ENCODE assay signal across 1 cellular context in the genomic region with DNA sequence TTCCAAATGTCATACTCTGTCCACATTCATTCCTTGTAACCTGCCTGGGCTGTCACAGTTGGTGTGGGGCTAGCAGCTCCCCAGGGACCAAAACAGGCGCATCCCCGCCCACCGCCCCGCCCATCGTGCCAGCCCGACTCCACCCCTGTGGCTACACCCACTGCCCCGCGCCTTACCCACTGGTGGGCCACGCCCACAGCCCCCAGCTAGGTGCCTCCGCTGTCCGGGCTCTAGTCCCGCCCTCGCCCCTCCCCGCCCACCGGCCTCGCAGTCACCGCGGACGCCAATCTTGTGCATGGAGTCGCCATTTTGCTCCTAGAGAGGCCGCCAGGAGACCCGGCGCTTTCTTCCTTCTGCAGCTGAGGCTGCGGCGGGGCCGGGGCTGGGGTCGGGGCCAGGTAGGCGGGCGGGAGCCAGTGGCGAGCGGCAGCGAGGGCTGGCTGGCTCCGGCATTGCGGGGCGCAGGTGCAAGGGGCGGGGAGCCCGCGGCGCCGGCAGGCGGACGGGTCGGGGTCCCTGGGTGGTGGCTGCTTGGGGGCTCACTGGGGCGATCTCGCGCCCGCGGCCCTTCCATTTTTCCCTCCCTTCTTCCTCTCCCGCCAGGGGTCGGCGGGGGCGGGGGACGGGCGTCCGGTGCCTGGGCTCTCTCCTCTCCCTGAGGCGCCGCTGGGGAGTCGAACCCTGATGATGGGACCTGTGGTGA.
TF ChIP-seq lines count a peak whose summit lies in the region.

A gene with protein sequence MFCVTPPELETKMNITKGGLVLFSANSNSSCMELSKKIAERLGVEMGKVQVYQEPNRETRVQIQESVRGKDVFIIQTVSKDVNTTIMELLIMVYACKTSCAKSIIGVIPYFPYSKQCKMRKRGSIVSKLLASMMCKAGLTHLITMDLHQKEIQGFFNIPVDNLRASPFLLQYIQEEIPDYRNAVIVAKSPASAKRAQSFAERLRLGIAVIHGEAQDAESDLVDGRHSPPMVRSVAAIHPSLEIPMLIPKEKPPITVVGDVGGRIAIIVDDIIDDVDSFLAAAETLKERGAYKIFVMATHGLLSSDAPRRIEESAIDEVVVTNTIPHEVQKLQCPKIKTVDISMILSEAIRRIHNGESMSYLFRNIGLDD (plus strand): TSS at position 268 of the 703 bp plus-strand sequence. CDS start 7,703 bp downstream, outside the sequence.

TF ChIP-seq in HEK293, 187 proteins besides CTCF, POLR2A, EP300 and RAD21 (continued from another document and continues in another):
- TF ChIP-seq ZNF747 (tag by site-specific recombination; IDR thresholded peaks at IDR 0.05) (no peak), ZNF664 (tag by site-specific recombination; IDR thresholded peaks at IDR 0.05) (no peak), ZNF660 (tag by site-specific recombination; IDR thresholded peaks at IDR 0.05) (0 out of 2 replicates have a peak, but pooled peaks have one; percentile 31), KLF8 (tag by site-specific recombination; IDR thresholded peaks at IDR 0.05) (peak; percentile 91), GFI1B (tag by site-specific recombination; IDR thresholded peaks at IDR 0.05) (no peak), EGR2 (tag by site-specific recombination; IDR thresholded peaks at IDR 0.05; ENCODE audit: low read depth) (peak; percentile 92), HOXC10 (CRISPR knock-in tag; IDR thresholded peaks at IDR 0.05) (no peak), GLIS1 (tag by site-specific recombination; IDR thresholded peaks at IDR 0.05) (peak; percentile 42), ZNF202 (tag by site-specific recombination; IDR thresholded peaks at IDR 0.05; ENCODE audit: borderline replicate concordance) (no peak), GLI4 (tag by site-specific recombination; IDR thresholded peaks at IDR 0.05) (no peak), ZNF837 (tag by site-specific recombination; IDR thresholded peaks at IDR 0.05) (no peak), YY1 (tag by site-specific recombination; IDR thresholded peaks at IDR 0.05) (peak; percentile 42; the same call in 1 of the 2 replicates), MEIS1 (CRISPR knock-in tag; IDR thresholded peaks at IDR 0.05; ENCODE audit: borderline replicate concordance) (no peak), KLF10 (tag by site-specific recombination; IDR thresholded peaks at IDR 0.05) (peak; percentile 96), ZNF530 (tag by site-specific recombination; IDR thresholded peaks at IDR 0.05; ENCODE audit: low read depth) (no peak), ZNF266 (tag by site-specific recombination; IDR thresholded peaks at IDR 0.05; ENCODE audit: low read depth) (no peak), ZNF416 (tag by site-specific recombination; IDR thresholded peaks at IDR 0.05) (no peak), SP7 (tag by site-specific recombination; IDR thresholded peaks at IDR 0.05) (0 out of 2 replicates have a peak, but pooled peaks have one; percentile 14), ZBTB20 (tag by site-specific recombination; IDR thresholded peaks at IDR 0.05) (peak; percentile 51; the same call in 1 of the 2 replicates), ZBTB17 (tag by site-specific recombination; IDR thresholded peaks at IDR 0.05) (0 out of 2 replicates have a peak, but pooled peaks have one; percentile 33), ZNF785 (tag by site-specific recombination; IDR thresholded peaks at IDR 0.05) (no peak), ZIC2 (tag by site-specific recombination; IDR thresholded peaks at IDR 0.05) (peak; percentile 70), ZNF2 (tag by site-specific recombination; IDR thresholded peaks at IDR 0.05) (0 out of 2 replicates have a peak, but pooled peaks have one; percentile 11), ZNF223 (tag by site-specific recombination; IDR thresholded peaks at IDR 0.05) (no peak), ZNF174 (tag by site-specific recombination; IDR thresholded peaks at IDR 0.05) (no peak), ZNF626 (tag by site-specific recombination; IDR thresholded peaks at IDR 0.05) (no peak), RBAK (tag by site-specific recombination; IDR thresholded peaks at IDR 0.05) (no peak), ZEB2 (tag by site-specific recombination; IDR thresholded peaks at IDR 0.05) (no peak; the same call in 1 of the 2 replicates), ZNF548 (tag by site-specific recombination; IDR thresholded peaks at IDR 0.05) (no peak), ZNF175 (tag by site-specific recombination; IDR thresholded peaks at IDR 0.05) (no peak), ZNF391 (tag by site-specific recombination; IDR thresholded peaks at IDR 0.05; ENCODE audit: borderline replicate concordance, low read depth) (no peak), KLF16 (tag by site-specific recombination; IDR thresholded peaks at IDR 0.05) (peak; percentile 53; the same call in 1 of the 2 replicates), ZNF521 (tag by site-specific recombination; IDR thresholded peaks at IDR 0.05) (no peak), ZFP3 (tag by site-specific recombination; IDR thresholded peaks at IDR 0.05; ENCODE audit: low read depth) (no peak), ZNF114 (tag by site-specific recombination; IDR thresholded peaks at IDR 0.05) (no peak), ZSCAN16 (tag by site-specific recombination; IDR thresholded peaks at IDR 0.05) (no peak), ZNF670 (tag by site-specific recombination; IDR thresholded peaks at IDR 0.05; ENCODE audit: low read depth) (no peak), ZNF274 (IDR thresholded peaks at IDR 0.05; ENCODE audit: low read length) (no peak), ZNF274 (tag by site-specific recombination; IDR thresholded peaks at IDR 0.05; ENCODE audit: borderline replicate concordance) (no peak)
- TF ChIP-seq, protein P1, sequence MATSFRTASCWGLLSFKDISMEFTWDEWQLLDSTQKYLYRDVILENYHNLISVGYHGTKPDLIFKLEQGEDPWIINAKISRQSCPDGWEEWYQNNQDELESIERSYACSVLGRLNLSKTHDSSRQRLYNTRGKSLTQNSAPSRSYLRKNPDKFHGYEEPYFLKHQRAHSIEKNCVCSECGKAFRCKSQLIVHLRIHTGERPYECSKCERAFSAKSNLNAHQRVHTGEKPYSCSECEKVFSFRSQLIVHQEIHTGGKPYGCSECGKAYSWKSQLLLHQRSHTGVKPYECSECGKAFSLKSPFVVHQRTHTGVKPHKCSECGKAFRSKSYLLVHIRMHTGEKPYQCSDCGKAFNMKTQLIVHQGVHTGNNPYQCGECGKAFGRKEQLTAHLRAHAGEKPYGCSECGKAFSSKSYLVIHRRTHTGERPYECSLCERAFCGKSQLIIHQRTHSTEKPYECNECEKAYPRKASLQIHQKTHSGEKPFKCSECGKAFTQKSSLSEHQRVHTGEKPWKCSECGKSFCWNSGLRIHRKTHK (tag by site-specific recombination; IDR thresholded peaks at IDR 0.05), result no peak
- TF ChIP-seq, protein P2, sequence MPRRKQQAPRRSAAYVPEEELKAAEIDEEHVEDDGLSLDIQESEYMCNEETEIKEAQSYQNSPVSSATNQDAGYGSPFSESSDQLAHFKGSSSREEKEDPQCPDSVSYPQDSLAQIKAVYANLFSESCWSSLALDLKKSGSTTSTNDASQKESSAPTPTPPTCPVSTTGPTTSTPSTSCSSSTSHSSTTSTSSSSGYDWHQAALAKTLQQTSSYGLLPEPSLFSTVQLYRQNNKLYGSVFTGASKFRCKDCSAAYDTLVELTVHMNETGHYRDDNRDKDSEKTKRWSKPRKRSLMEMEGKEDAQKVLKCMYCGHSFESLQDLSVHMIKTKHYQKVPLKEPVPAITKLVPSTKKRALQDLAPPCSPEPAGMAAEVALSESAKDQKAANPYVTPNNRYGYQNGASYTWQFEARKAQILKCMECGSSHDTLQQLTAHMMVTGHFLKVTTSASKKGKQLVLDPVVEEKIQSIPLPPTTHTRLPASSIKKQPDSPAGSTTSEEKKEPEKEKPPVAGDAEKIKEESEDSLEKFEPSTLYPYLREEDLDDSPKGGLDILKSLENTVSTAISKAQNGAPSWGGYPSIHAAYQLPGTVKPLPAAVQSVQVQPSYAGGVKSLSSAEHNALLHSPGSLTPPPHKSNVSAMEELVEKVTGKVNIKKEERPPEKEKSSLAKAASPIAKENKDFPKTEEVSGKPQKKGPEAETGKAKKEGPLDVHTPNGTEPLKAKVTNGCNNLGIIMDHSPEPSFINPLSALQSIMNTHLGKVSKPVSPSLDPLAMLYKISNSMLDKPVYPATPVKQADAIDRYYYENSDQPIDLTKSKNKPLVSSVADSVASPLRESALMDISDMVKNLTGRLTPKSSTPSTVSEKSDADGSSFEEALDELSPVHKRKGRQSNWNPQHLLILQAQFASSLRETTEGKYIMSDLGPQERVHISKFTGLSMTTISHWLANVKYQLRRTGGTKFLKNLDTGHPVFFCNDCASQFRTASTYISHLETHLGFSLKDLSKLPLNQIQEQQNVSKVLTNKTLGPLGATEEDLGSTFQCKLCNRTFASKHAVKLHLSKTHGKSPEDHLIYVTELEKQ (tag by site-specific recombination; IDR thresholded peaks at IDR 0.05; ENCODE audit: borderline replicate concordance), result no peak
- TF ChIP-seq, protein P3, sequence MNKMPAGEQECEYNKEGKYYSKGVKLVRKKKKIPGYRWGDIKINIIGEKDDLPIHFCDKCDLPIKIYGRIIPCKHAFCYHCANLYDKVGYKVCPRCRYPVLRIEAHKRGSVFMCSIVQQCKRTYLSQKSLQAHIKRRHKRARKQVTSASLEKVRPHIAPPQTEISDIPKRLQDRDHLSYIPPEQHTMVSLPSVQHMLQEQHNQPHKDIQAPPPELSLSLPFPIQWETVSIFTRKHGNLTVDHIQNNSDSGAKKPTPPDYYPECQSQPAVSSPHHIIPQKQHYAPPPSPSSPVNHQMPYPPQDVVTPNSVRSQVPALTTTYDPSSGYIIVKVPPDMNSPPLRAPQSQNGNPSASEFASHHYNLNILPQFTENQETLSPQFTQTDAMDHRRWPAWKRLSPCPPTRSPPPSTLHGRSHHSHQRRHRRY (tag by site-specific recombination; IDR thresholded peaks at IDR 0.05), result no peak
- TF ChIP-seq, protein P4, sequence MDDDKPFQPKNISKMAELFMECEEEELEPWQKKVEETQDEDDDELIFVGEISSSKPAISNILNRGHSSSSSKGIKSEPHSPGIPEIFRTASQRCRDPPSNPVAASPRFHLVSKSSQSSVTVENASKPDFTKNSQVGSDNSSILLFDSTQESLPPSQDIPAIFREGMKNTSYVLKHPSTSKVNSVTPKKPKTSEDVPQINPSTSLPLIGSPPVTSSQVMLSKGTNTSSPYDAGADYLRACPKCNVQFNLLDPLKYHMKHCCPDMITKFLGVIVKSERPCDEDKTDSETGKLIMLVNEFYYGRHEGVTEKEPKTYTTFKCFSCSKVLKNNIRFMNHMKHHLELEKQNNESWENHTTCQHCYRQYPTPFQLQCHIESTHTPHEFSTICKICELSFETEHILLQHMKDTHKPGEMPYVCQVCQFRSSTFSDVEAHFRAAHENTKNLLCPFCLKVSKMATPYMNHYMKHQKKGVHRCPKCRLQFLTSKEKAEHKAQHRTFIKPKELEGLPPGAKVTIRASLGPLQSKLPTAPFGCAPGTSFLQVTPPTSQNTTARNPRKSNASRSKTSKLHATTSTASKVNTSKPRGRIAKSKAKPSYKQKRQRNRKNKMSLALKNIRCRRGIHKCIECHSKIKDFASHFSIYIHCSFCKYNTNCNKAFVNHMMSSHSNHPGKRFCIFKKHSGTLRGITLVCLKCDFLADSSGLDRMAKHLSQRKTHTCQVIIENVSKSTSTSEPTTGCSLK (tag by site-specific recombination; IDR thresholded peaks at IDR 0.05), result no peak
- TF ChIP-seq, protein P5, sequence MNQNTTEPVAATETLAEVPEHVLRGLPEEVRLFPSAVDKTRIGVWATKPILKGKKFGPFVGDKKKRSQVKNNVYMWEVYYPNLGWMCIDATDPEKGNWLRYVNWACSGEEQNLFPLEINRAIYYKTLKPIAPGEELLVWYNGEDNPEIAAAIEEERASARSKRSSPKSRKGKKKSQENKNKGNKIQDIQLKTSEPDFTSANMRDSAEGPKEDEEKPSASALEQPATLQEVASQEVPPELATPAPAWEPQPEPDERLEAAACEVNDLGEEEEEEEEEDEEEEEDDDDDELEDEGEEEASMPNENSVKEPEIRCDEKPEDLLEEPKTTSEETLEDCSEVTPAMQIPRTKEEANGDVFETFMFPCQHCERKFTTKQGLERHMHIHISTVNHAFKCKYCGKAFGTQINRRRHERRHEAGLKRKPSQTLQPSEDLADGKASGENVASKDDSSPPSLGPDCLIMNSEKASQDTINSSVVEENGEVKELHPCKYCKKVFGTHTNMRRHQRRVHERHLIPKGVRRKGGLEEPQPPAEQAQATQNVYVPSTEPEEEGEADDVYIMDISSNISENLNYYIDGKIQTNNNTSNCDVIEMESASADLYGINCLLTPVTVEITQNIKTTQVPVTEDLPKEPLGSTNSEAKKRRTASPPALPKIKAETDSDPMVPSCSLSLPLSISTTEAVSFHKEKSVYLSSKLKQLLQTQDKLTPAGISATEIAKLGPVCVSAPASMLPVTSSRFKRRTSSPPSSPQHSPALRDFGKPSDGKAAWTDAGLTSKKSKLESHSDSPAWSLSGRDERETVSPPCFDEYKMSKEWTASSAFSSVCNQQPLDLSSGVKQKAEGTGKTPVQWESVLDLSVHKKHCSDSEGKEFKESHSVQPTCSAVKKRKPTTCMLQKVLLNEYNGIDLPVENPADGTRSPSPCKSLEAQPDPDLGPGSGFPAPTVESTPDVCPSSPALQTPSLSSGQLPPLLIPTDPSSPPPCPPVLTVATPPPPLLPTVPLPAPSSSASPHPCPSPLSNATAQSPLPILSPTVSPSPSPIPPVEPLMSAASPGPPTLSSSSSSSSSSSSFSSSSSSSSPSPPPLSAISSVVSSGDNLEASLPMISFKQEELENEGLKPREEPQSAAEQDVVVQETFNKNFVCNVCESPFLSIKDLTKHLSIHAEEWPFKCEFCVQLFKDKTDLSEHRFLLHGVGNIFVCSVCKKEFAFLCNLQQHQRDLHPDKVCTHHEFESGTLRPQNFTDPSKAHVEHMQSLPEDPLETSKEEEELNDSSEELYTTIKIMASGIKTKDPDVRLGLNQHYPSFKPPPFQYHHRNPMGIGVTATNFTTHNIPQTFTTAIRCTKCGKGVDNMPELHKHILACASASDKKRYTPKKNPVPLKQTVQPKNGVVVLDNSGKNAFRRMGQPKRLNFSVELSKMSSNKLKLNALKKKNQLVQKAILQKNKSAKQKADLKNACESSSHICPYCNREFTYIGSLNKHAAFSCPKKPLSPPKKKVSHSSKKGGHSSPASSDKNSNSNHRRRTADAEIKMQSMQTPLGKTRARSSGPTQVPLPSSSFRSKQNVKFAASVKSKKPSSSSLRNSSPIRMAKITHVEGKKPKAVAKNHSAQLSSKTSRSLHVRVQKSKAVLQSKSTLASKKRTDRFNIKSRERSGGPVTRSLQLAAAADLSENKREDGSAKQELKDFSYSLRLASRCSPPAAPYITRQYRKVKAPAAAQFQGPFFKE (tag by site-specific recombination; IDR thresholded peaks at IDR 0.05; ENCODE audit: borderline replicate concordance), result no peak
- TF ChIP-seq, protein P6, sequence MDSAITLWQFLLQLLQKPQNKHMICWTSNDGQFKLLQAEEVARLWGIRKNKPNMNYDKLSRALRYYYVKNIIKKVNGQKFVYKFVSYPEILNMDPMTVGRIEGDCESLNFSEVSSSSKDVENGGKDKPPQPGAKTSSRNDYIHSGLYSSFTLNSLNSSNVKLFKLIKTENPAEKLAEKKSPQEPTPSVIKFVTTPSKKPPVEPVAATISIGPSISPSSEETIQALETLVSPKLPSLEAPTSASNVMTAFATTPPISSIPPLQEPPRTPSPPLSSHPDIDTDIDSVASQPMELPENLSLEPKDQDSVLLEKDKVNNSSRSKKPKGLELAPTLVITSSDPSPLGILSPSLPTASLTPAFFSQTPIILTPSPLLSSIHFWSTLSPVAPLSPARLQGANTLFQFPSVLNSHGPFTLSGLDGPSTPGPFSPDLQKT (IDR thresholded peaks at IDR 0.05; ENCODE audit: borderline replicate concordance, low read depth, low read length), result no peak
